2 cellular contexts compared by ENCODE assay signal in the genomic region with DNA sequence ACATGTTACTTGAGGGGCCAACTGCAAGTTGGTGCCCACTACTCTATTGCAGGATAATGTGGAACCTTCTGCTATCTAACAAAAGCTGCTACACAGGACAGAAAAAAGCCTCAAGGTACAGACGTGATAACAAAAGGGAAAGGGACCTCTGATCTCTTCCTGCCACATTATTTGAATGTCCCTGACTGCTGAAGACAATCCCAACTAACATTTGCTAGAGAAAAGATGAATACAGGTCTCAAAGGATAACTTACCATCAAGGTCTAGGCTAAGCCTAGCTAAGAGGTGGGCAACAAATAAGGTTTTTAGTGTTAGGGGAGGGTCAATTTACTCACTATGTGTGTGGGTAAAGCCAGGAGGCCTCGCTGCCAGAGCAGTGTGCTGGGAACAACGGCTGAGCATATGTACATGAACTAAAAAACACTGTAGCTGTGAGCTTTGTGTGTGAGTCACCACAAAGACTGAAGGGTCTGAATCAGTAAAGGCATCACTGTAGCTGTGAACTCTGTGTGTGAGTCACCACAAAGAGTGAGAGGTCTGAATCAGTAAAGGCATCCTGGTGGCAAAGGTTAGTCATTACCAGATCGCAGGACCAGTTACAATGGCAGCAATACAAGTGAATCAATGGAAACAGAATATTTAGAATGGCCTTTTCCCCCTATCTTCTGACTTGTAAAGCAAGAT.
A peak's percentile ranks its signal among the peaks of the same experiment; 100 is the strongest.
TF ChIP-seq lines count a peak whose summit lies in the region.

No MANE protein-coding gene starts in this region.

TF ChIP-seq in GM23338, 12 proteins besides CTCF, POLR2A, EP300 and RAD21 (continued from another document):
- TF ChIP-seq REST (IDR thresholded peaks at IDR 0.05; ENCODE audit: unreplicated experiment) (no peak), EZH2phosphoT487 (IDR thresholded peaks at IDR 0.05; ENCODE audit: unreplicated experiment) (no peak), ZNF462 (CRISPR knock-in tag; IDR thresholded peaks at IDR 0.05) (no peak), POLR2AphosphoS5 (IDR thresholded peaks at IDR 0.05; ENCODE audit: low read depth) (no peak), NANOG (IDR thresholded peaks at IDR 0.05; ENCODE audit: borderline replicate concordance) (no peak)

TF ChIP-seq in HepG2, 621 proteins besides CTCF, POLR2A, EP300 and RAD21 (continued from another document):
- TF ChIP-seq ZNF646 (CRISPR knock-in tag; IDR thresholded peaks at IDR 0.05) (peak; percentile 37; the same call in 1 of the 2 replicates), ATAD3A (CRISPR knock-in tag; IDR thresholded peaks at IDR 0.05) (no peak), XRCC5 (optimal IDR thresholded peaks at IDR 0.05; ENCODE audit: low read length) (peak; percentile 23), FOSL2 (CRISPR knock-in tag; IDR thresholded peaks at IDR 0.05) (peak; percentile 87), ZNF605 (CRISPR knock-in tag; IDR thresholded peaks at IDR 0.05) (0 out of 2 replicates have a peak, but pooled peaks have one; percentile 22), TRIM22 (IDR thresholded peaks at IDR 0.05) (no peak), ZNF10 (CRISPR knock-in tag; IDR thresholded peaks at IDR 0.05; ENCODE audit: borderline replicate concordance, low read depth) (no peak)
